In genomic region chr3:143934791-143935190, GRCh38 we compare ENCODE assay signal across 29 cellular contexts.
"Had no signal": no experiment of that assay in that cellular context is flagged by ENCODE, and none has a peak within 500 bp of the region (broad histone marks: within the 10 kb centered on the region; RNA-seq: fewer than 3 reads in every experiment).

No MANE protein-coding gene starts in this region.

- H3K27me3 ChIP-seq: adrenal gland, breast epithelium, dorsolateral prefrontal cortex, esophagus muscularis mucosa, gastroesophageal sphincter, heart right ventricle had no signal

- H3K4me1 ChIP-seq: adrenal gland, breast epithelium, esophagus muscularis mucosa, gastroesophageal sphincter, heart right ventricle had no signal

- H3K4me3 ChIP-seq: adrenal gland, breast epithelium, coronary artery, dorsolateral prefrontal cortex, esophagus muscularis mucosa, gastroesophageal sphincter, heart right ventricle had no signal

- H3K9me3 ChIP-seq: adrenal gland, breast epithelium, esophagus muscularis mucosa, gastroesophageal sphincter had no signal

- ATAC-seq: activated CD4-positive, CD25-positive, alpha-beta regulatory T cell treated with anti-CD3 and anti-CD28 coated beads, Interleukin-2, amount 50 U/mL, for 24 hours; activated CD8-positive, alpha-beta T cell treated with anti-CD3 and anti-CD28 coated beads for 36 hours; activated naive CD8-positive, alpha-beta T cell treated with anti-CD3 and anti-CD28 coated beads, Interleukin-2, amount 50 U/mL, for 24 hours; gastroesophageal sphincter; heart right ventricle; T-helper 17 cell had no signal

- H3K36me3 ChIP-seq: adrenal gland, breast epithelium, esophagus muscularis mucosa, gastroesophageal sphincter, heart right ventricle, WERI-Rb-1 had no signal

- DNase-seq: activated B cell treated with CpG ODN at 0.5 μM for 24 hours; activated CD4-positive, alpha-beta T cell treated with anti-CD3 and anti-CD28 coated beads for 48 hours; activated CD4-positive, alpha-beta T cell treated with anti-CD3 and anti-CD28 coated beads, Interleukin-2, amount 50 U/mL, for 1 hour; activated CD4-positive, alpha-beta T cell treated with anti-CD3 and anti-CD28 coated beads, Interleukin-2, amount 50 U/mL, for 48 hours; activated CD8-positive, alpha-beta memory T cell treated with anti-CD3 and anti-CD28 coated beads for 24 hours; activated CD8-positive, alpha-beta T cell treated with anti-CD3 and anti-CD28 coated beads for 36 hours; activated effector memory CD4-positive, alpha-beta T cell treated with anti-CD3 and anti-CD28 coated beads, Interleukin-2, amount 50 U/mL, for 16 hours; activated naive CD4-positive, alpha-beta T cell treated with anti-CD3 and anti-CD28 coated beads for 36 hours; activated naive CD8-positive, alpha-beta T cell treated with anti-CD3 and anti-CD28 coated beads for 36 hours; activated naive CD8-positive, alpha-beta T cell treated with anti-CD3 and anti-CD28 coated beads, Interleukin-2, amount 50 U/mL, for 24 hours; activated T-cell treated with anti-CD3 and anti-CD28 coated beads, Interleukin-2, amount 50 U/mL, for 48 hours; adrenal gland; amygdala; aorta; dorsolateral prefrontal cortex; effector memory CD4-positive, alpha-beta T cell; endodermal cell; erythroblast; foreskin melanocyte; heart right ventricle; T-helper 1 cell; T-helper 17 cell; T1000; WERI-Rb-1 had no signal

- H3K27ac ChIP-seq: adrenal gland, breast epithelium, coronary artery, dorsolateral prefrontal cortex, esophagus muscularis mucosa, gastroesophageal sphincter, heart right ventricle, WERI-Rb-1 had no signal
